ENCODE assay signal across 10 cellular contexts in genomic region chr5:124921694-124922093, GRCh38.
DNase-seq lines count a peak whose midpoint lies in the region; ATAC-seq and TF ChIP-seq lines count a peak whose summit lies in the region.
"Had no signal": no experiment of that assay in that cellular context is flagged by ENCODE, and none has a peak within 500 bp of the region (broad histone marks: within the 10 kb centered on the region; RNA-seq: fewer than 3 reads in every experiment).

No MANE protein-coding gene starts in this region.

- no peaks in the 10 kb centered on the region for H3K36me3 ChIP-seq in sigmoid colon

- DNase-seq in dorsolateral prefrontal cortex (no peak), NCI-H1417 treated with DMSO at 0.1 percent for 48 hours (lab: John Stamatoyannopoulos, UW) (no peak), ACHN (no peak), sigmoid colon (no peak), cortex of kidney (lab: John Stamatoyannopoulos, UW) (no peak)
- DNase-seq: activated CD4-positive, alpha-beta memory T cell treated with anti-CD3 and anti-CD28 coated beads, Interleukin-2, amount 10 ng/mL, durations not matched to agents 7 days and 5 days had no signal

- peaks cover 0 to 17% (median 14%) of the 10 kb centered on the region in 4 donors for H3K4me1 ChIP-seq in sigmoid colon

- H3K4me3 ChIP-seq in dorsolateral prefrontal cortex (peak overlapping the region in 3 of 59 donors; percentile 2 to 8 (median 6)), sigmoid colon (no peak overlapping the region)
- H3K4me3 ChIP-seq: SK-N-MC had no signal

- peak; percentile 20 for ATAC-seq in GM18508 (IDR thresholded peaks at IDR 0.05; ENCODE audit: insufficient read depth, unreplicated experiment)
- peak; percentile 27 for ATAC-seq in GM21528 (IDR thresholded peaks at IDR 0.05; ENCODE audit: low FRiP score, unreplicated experiment)
- peak; percentile 16 for ATAC-seq in HG03159 (IDR thresholded peaks at IDR 0.05; ENCODE audit: unreplicated experiment)

- in situ Hi-C loops in ACHN (cut with HindIII; ENCODE audit: low pct_ligation_motif_present, low pct_unique_long_range_greater_than_20kb, low sequenced_read_pairs): no loop called here

- TF ChIP-seq POLR2A in sigmoid colon (IDR thresholded peaks at IDR 0.05): no peak

- 35 to 68% methylated on average over 4 of the region's 4 CpGs for WGBS in sigmoid colon, 2 donors

- H3K27ac ChIP-seq in dorsolateral prefrontal cortex: peak overlapping the region; percentile 3 to 96 (median 87)
- no peak overlapping the region for H3K27ac ChIP-seq in sigmoid colon
- H3K27ac ChIP-seq: SK-N-MC had no signal

- H3K9me3 ChIP-seq in sigmoid colon: no peaks in the 10 kb centered on the region

- intact Hi-C loops in dorsolateral prefrontal cortex (cut with DNase I) (loop anchor here (2.0 to 10.0 kb wide), 3 partner anchors 15 to 174 kb away; partner anchors contain the start of gene ZNF608 (in 1 of the 2)), sigmoid colon (cut with DNase I) (no loop called here)

- no peaks in the 10 kb centered on the region for H3K27me3 ChIP-seq in dorsolateral prefrontal cortex
- no peaks in the 10 kb centered on the region for H3K27me3 ChIP-seq in sigmoid colon

- no peak for TF ChIP-seq CTCF in dorsolateral prefrontal cortex (IDR thresholded peaks at IDR 0.05 in 54 of 56, conservative IDR thresholded peaks at IDR 0.05 in 2 of 56; ENCODE audit: low read depth in 1 of 56, partially characterized antibody in 56 of 56)
- no peak for TF ChIP-seq CTCF in sigmoid colon (IDR thresholded peaks at IDR 0.05)

- TF ChIP-seq EP300 in sigmoid colon (IDR thresholded peaks at IDR 0.05): no peak

Comparison
In these comparisons a context has a peak if more than half of its experiments do, and no peak if none do; other contexts are left out.
1. H3K27ac ChIP-seq: peak in dorsolateral prefrontal cortex (59 of 59); none in sigmoid colon (0 of 4).
2. Peak in every context shown above with its lines, with median percentiles within 50 percentile points of each other: ATAC-seq.